ENCODE assay signal across 18 cellular contexts in genomic region chr7:10779465-10780399, GRCh38.
A peak's percentile ranks its signal among the peaks of the same experiment; 100 is the strongest.
DNase-seq lines count a peak whose midpoint lies in the region; ATAC-seq and TF ChIP-seq lines count a peak whose summit lies in the region.
"Had no signal": no experiment of that assay in that cellular context is flagged by ENCODE, and none has a peak within 500 bp of the region (broad histone marks: within the 10 kb centered on the region; RNA-seq: fewer than 3 reads in every experiment).

No MANE protein-coding gene starts in this region.

- no peak for ATAC-seq in RWPE2 (ENCODE audit: low read depth)
- ATAC-seq in stimulated activated memory B cell treated with anti-CD40 and anti-IgM and Interleukin-4, amounts not matched to agents 10 μg/mL and 1 μg/mL and 100 μg/mL, for 72 hours, result peak; percentile 36
- ATAC-seq: PC-3 had no signal

- peak overlapping the region; percentile 62 for H3K27ac Mint-ChIP-seq in activated naive CD4-positive, alpha-beta T cell treated with anti-CD3 and anti-CD28 coated beads, Interleukin-2, amount 10 ng/mL, durations not matched to agents 7 days and 5 days
- H3K27ac Mint-ChIP-seq in activated naive CD4-positive, alpha-beta T cell treated with anti-CD3 and anti-CD28 coated beads for 36 hours, result no peak overlapping the region
- peak overlapping the region; percentile 72 for H3K27ac Mint-ChIP-seq in nephron progenitor cell
- H3K27ac Mint-ChIP-seq in stimulated activated memory B cell treated with anti-CD40 and anti-IgM and Interleukin-4, amounts not matched to agents 10 μg/mL and 1 μg/mL and 100 μg/mL, for 72 hours, result no peak overlapping the region

- in situ Hi-C loops in transverse colon (cut with MboI; ENCODE audit: low pct_ligation_motif_present in 1 of 4, low pct_unique_long_range_greater_than_20kb in 1 of 4, low sequenced_read_pairs in 3 of 4), result no loop called here

- H3K4me3 ChIP-seq in RWPE2 (ENCODE audit: severe bottlenecking) (no peak overlapping the region), transverse colon (no peak overlapping the region)

- TF ChIP-seq CTCF in RWPE2 (IDR thresholded peaks at IDR 0.05; ENCODE audit: poor library complexity, severe bottlenecking) (no peak), nephron progenitor cell (IDR thresholded peaks at IDR 0.05) (no peak), transverse colon (IDR thresholded peaks at IDR 0.05) (no peak)

- TF ChIP-seq EP300 in transverse colon (IDR thresholded peaks at IDR 0.05; ENCODE audit: low read depth), result no peak

- CTCF ChIA-PET in activated naive CD4-positive, alpha-beta T cell treated with anti-CD3 and anti-CD28 coated beads, Interleukin-2, amount 10 ng/mL, durations not matched to agents 7 days and 5 days (lab: Charles Lee), result no interaction called here
- CTCF ChIA-PET in activated naive CD4-positive, alpha-beta T cell treated with anti-CD3 and anti-CD28 coated beads for 36 hours (lab: Charles Lee), result no interaction called here

- H3K4me1 ChIP-seq in RWPE2 (ENCODE audit: insufficient read depth, poor library complexity, severe bottlenecking) (no peaks in the 10 kb centered on the region), transverse colon (no peaks in the 10 kb centered on the region)

- H3K27me3 Mint-ChIP-seq in activated naive CD4-positive, alpha-beta T cell treated with anti-CD3 and anti-CD28 coated beads, Interleukin-2, amount 10 ng/mL, durations not matched to agents 7 days and 5 days, result no peaks in the 10 kb centered on the region
- H3K27me3 Mint-ChIP-seq in activated naive CD4-positive, alpha-beta T cell treated with anti-CD3 and anti-CD28 coated beads for 36 hours (ENCODE audit: low read depth), result no peaks in the 10 kb centered on the region
- no peaks in the 10 kb centered on the region for H3K27me3 Mint-ChIP-seq in nephron progenitor cell (ENCODE audit: low read depth, poor library complexity)
- H3K27me3 Mint-ChIP-seq in stimulated activated memory B cell treated with anti-CD40 and anti-IgM and Interleukin-4, amounts not matched to agents 10 μg/mL and 1 μg/mL and 100 μg/mL, for 72 hours, result no peaks in the 10 kb centered on the region

- 94 to 96% methylated on average over 9 to 52 of the region's 52 CpGs for WGBS in transverse colon (ENCODE audit: low coverage in 1 of 2), 2 donors

- TF ChIP-seq POLR2A in transverse colon (IDR thresholded peaks at IDR 0.05), result no peak

- H3K36me3 ChIP-seq in RWPE2 (ENCODE audit: low read depth) (no peaks in the 10 kb centered on the region), transverse colon (no peaks in the 10 kb centered on the region)

- no peaks in the 10 kb centered on the region for H3K36me3 Mint-ChIP-seq in activated naive CD4-positive, alpha-beta T cell treated with anti-CD3 and anti-CD28 coated beads, Interleukin-2, amount 10 ng/mL, durations not matched to agents 7 days and 5 days
- no peaks in the 10 kb centered on the region for H3K36me3 Mint-ChIP-seq in activated naive CD4-positive, alpha-beta T cell treated with anti-CD3 and anti-CD28 coated beads for 36 hours (ENCODE audit: low read depth)
- H3K36me3 Mint-ChIP-seq in nephron progenitor cell (ENCODE audit: low read depth), result peaks cover 5% of the 10 kb centered on the region
- no peaks in the 10 kb centered on the region for H3K36me3 Mint-ChIP-seq in stimulated activated memory B cell treated with anti-CD40 and anti-IgM and Interleukin-4, amounts not matched to agents 10 μg/mL and 1 μg/mL and 100 μg/mL, for 72 hours

- H3K27me3 ChIP-seq in RWPE2 (ENCODE audit: insufficient read depth, poor library complexity, severe bottlenecking), result no peaks in the 10 kb centered on the region
- no peaks in the 10 kb centered on the region for H3K27me3 ChIP-seq in transverse colon

- no peaks in the 10 kb centered on the region for H3K4me1 Mint-ChIP-seq in activated naive CD4-positive, alpha-beta T cell treated with anti-CD3 and anti-CD28 coated beads, Interleukin-2, amount 10 ng/mL, durations not matched to agents 7 days and 5 days
- no peaks in the 10 kb centered on the region for H3K4me1 Mint-ChIP-seq in activated naive CD4-positive, alpha-beta T cell treated with anti-CD3 and anti-CD28 coated beads for 36 hours (ENCODE audit: low read depth)
- H3K4me1 Mint-ChIP-seq in nephron progenitor cell, result no peaks in the 10 kb centered on the region
- no peaks in the 10 kb centered on the region for H3K4me1 Mint-ChIP-seq in stimulated activated memory B cell treated with anti-CD40 and anti-IgM and Interleukin-4, amounts not matched to agents 10 μg/mL and 1 μg/mL and 100 μg/mL, for 72 hours

- H3K4me3 Mint-ChIP-seq in activated naive CD4-positive, alpha-beta T cell treated with anti-CD3 and anti-CD28 coated beads, Interleukin-2, amount 10 ng/mL, durations not matched to agents 7 days and 5 days, result no peak overlapping the region
- H3K4me3 Mint-ChIP-seq in activated naive CD4-positive, alpha-beta T cell treated with anti-CD3 and anti-CD28 coated beads for 36 hours, result no peak overlapping the region
- no peak overlapping the region for H3K4me3 Mint-ChIP-seq in nephron progenitor cell
- H3K4me3 Mint-ChIP-seq in stimulated activated memory B cell treated with anti-CD40 and anti-IgM and Interleukin-4, amounts not matched to agents 10 μg/mL and 1 μg/mL and 100 μg/mL, for 72 hours, result no peak overlapping the region

- intact Hi-C loops in activated naive CD4-positive, alpha-beta T cell treated with anti-CD3 and anti-CD28 coated beads for 36 hours (cut with micrococcal nuclease), result no loop called here
- intact Hi-C loops in transverse colon (cut with DNase I; ENCODE audit: low total_unique reads), result no loop called here

- H3K27ac ChIP-seq in RWPE2 (ENCODE audit: poor library complexity, severe bottlenecking), result no peak overlapping the region
- no peak overlapping the region for H3K27ac ChIP-seq in transverse colon
- H3K27ac ChIP-seq: 22Rv1, C4-2B, RWPE1 had no signal

- H3K9me3 ChIP-seq in RWPE2 (ENCODE audit: severe bottlenecking) (no peaks in the 10 kb centered on the region), transverse colon (no peaks in the 10 kb centered on the region)

- peaks cover 5% of the 10 kb centered on the region for H3K9me3 Mint-ChIP-seq in activated naive CD4-positive, alpha-beta T cell treated with anti-CD3 and anti-CD28 coated beads, Interleukin-2, amount 10 ng/mL, durations not matched to agents 7 days and 5 days
- no peaks in the 10 kb centered on the region for H3K9me3 Mint-ChIP-seq in activated naive CD4-positive, alpha-beta T cell treated with anti-CD3 and anti-CD28 coated beads for 36 hours
- peaks cover 5% of the 10 kb centered on the region for H3K9me3 Mint-ChIP-seq in nephron progenitor cell
- peaks cover 8% of the 10 kb centered on the region for H3K9me3 Mint-ChIP-seq in stimulated activated memory B cell treated with anti-CD40 and anti-IgM and Interleukin-4, amounts not matched to agents 10 μg/mL and 1 μg/mL and 100 μg/mL, for 72 hours

- no peak for DNase-seq in activated naive CD4-positive, alpha-beta T cell treated with anti-CD3 and anti-CD28 coated beads, Interleukin-2, amount 10 ng/mL, durations not matched to agents 7 days and 5 days
- DNase-seq in activated naive CD4-positive, alpha-beta T cell treated with anti-CD3 and anti-CD28 coated beads for 36 hours, result no peak
- DNase-seq in RWPE2 (ENCODE audit: low spot score) (peak; percentile 28), nephron progenitor cell (no peak), glomerular visceral epithelial cell (ENCODE audit: extremely low spot score) (no peak), NCI-H1092 (lab: John Stamatoyannopoulos, UW) (no peak), transverse colon (no peak)
- DNase-seq: AML-193, DMS79, KG1, NCI-H1694 treated with DMSO at 0.1 percent for 48 hours, NCI-H345, NCI-H524 treated with DMSO at 0.1 percent for 48 hours, PC-3 had no signal

Comparison
In these comparisons a context has a peak if more than half of its experiments do, and no peak if none do; other contexts are left out.
1. H3K27ac Mint-ChIP-seq: peak in activated naive CD4-positive, alpha-beta T cell treated with anti-CD3 and anti-CD28 coated beads, Interleukin-2, amount 10 ng/mL, durations not matched to agents 7 days and 5 days (single experiment) and nephron progenitor cell (single experiment); none in activated naive CD4-positive, alpha-beta T cell treated with anti-CD3 and anti-CD28 coated beads for 36 hours (single experiment) and stimulated activated memory B cell treated with anti-CD40 and anti-IgM and Interleukin-4, amounts not matched to agents 10 μg/mL and 1 μg/mL and 100 μg/mL, for 72 hours (single experiment).